ENCODE assay signal across 17 cellular contexts in genomic region chr7:8597565-8597964, GRCh38.
DNase-seq lines count a peak whose midpoint lies in the region; TF ChIP-seq lines count a peak whose summit lies in the region.
"Had no signal": no experiment of that assay in that cellular context is flagged by ENCODE, and none has a peak within 500 bp of the region (broad histone marks: within the 10 kb centered on the region; RNA-seq: fewer than 3 reads in every experiment).

No MANE protein-coding gene starts in this region.

- no peak overlapping the region for H3K27ac ChIP-seq in stomach
- H3K27ac ChIP-seq: coronary artery, upper lobe of left lung had no signal

- no peaks in the 10 kb centered on the region for H3K27me3 ChIP-seq in stomach
- H3K27me3 ChIP-seq: upper lobe of left lung had no signal

- intact Hi-C loops in stomach (cut with DNase I; ENCODE audit: low total_unique reads) = no loop called here

- no peaks in the 10 kb centered on the region for H3K9me3 ChIP-seq in stomach
- H3K9me3 ChIP-seq: upper lobe of left lung had no signal

- H3K36me3 ChIP-seq in stomach = no peaks in the 10 kb centered on the region
- H3K36me3 ChIP-seq: upper lobe of left lung had no signal

- no peak for TF ChIP-seq CTCF in stomach (IDR thresholded peaks at IDR 0.05)

- DNase-seq in NCI-H2171 treated with DMSO at 0.1 percent for 48 hours (lab: John Stamatoyannopoulos, UW) (peak; percentile 3), NCI-H2171 (lab: John Stamatoyannopoulos, UW) (no peak), NCI-H1436 treated with DMSO at 0.1 percent for 48 hours (lab: John Stamatoyannopoulos, UW) (peak; percentile 87), NCI-H2196 (lab: John Stamatoyannopoulos, UW; ENCODE audit: unreplicated experiment) (peak; percentile 54), SHP77 (lab: John Stamatoyannopoulos, UW) (peak; percentile 22 to 41), stomach (no peak), cortex of kidney (lab: John Stamatoyannopoulos, UW) (no peak)
- DNase-seq in stimulated activated CD4-positive, alpha-beta T cell treated with anti-CD3 and anti-CD28 coated beads, Interleukin-4, amount 100 ng/mL, for 1 hour = no peak
- DNase-seq: 8988T; activated CD4-positive, alpha-beta T cell treated with anti-CD3 and anti-CD28 coated beads for 1 hour; activated CD8-positive, alpha-beta T cell treated with anti-CD3 and anti-CD28 coated beads, Interleukin-2, amount 10 ng/mL, durations not matched to agents 7 days and 5 days; activated T-cell treated with anti-CD3 and anti-CD28 coated beads, Interleukin-2, amount 50 U/mL, for 24 hours; KG1; NCI-H524 treated with DMSO at 0.1 percent for 48 hours; stimulated activated CD4-positive, alpha-beta T cell treated with anti-CD3 and anti-CD28 coated beads, Interleukin-15, amount 100 ng/mL, for 24 hours; upper lobe of left lung had no signal

- H3K4me3 ChIP-seq in stomach = no peak overlapping the region
- H3K4me3 ChIP-seq: coronary artery, upper lobe of left lung had no signal

- WGBS in stomach, 5 donors = 24 to 43% (median 35%) methylated on average over 3 of the region's 3 CpGs

- TF ChIP-seq EP300 in stomach (IDR thresholded peaks at IDR 0.05) = no peak

- no peaks in the 10 kb centered on the region for H3K4me1 ChIP-seq in stomach
- H3K4me1 ChIP-seq: upper lobe of left lung had no signal

- TF ChIP-seq POLR2A in stomach (IDR thresholded peaks at IDR 0.05) = no peak

Comparison
In these comparisons a context has a peak if more than half of its experiments do, and no peak if none do; other contexts are left out.
1. DNase-seq: peak in NCI-H2171 treated with DMSO at 0.1 percent for 48 hours (single experiment), NCI-H1436 treated with DMSO at 0.1 percent for 48 hours (single experiment), NCI-H2196 (single experiment) and SHP77 (2 of 2); none in NCI-H2171 (single experiment), stomach (single experiment), cortex of kidney (single experiment) and stimulated activated CD4-positive, alpha-beta T cell treated with anti-CD3 and anti-CD28 coated beads, Interleukin-4, amount 100 ng/mL, for 1 hour (single experiment).